In the genomic region with DNA sequence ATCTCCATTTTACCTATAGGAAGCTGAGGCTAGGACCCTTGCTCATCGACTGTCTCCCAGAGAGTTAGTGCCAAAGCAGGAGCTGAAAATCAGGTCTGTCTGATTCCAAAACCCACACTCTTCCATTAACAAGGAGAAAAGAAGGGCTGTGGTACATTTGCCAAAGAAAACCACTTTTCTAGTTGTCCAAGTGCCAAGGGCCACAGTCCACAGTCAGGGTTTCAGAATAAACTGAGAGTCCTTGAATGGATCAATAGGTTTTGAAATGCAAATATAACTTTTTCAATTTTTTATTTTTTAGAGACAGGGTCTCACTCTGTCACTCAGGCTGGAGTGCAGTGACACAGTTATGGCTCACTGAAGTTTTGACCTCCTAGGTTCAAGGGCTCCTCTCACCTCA, we compare ENCODE assay signal across 20 cellular contexts. TPM values are rescaled to one million over a fixed set of nuclear protein-coding genes. Genes with fewer than 3 reads are reported as not detected.
DNase-seq lines count a peak whose midpoint lies in the region; ATAC-seq and TF ChIP-seq lines count a peak whose summit lies in the region.
"Had no signal": no experiment of that assay in that cellular context is flagged by ENCODE, and none has a peak within 500 bp of the region (broad histone marks: within the 10 kb centered on the region; RNA-seq: fewer than 3 reads in every experiment).

No MANE protein-coding gene starts in this region.

- no peak overlapping the region for H3K27ac Mint-ChIP-seq in activated CD8-positive, alpha-beta T cell treated with anti-CD3 and anti-CD28 coated beads, Interleukin-2, amount 10 ng/mL, durations not matched to agents 7 days and 5 days
- H3K27ac Mint-ChIP-seq in activated CD8-positive, alpha-beta T cell treated with anti-CD3 and anti-CD28 coated beads for 36 hours = no peak overlapping the region
- H3K27ac Mint-ChIP-seq: B cell; CD4-positive, alpha-beta T cell; CD8-positive, alpha-beta T cell had no signal

- no peak for TF ChIP-seq CTCF in activated CD8-positive, alpha-beta T cell treated with anti-CD3 and anti-CD28 coated beads for 36 hours (IDR thresholded peaks at IDR 0.05)
- TF ChIP-seq CTCF in esophagus muscularis mucosa (IDR thresholded peaks at IDR 0.05) (no peak), right lobe of liver (IDR thresholded peaks at IDR 0.05) (no peak)

- peak; percentile 1 for DNase-seq in activated CD8-positive, alpha-beta T cell treated with anti-CD3 and anti-CD28 coated beads, Interleukin-2, amount 10 ng/mL, durations not matched to agents 7 days and 5 days
- no peak for DNase-seq in activated CD8-positive, alpha-beta T cell treated with anti-CD3 and anti-CD28 coated beads for 36 hours
- DNase-seq in esophagus muscularis mucosa (ENCODE audit: extremely low spot score) = peak; percentile 53
- DNase-seq in right lobe of liver = no peak
- DNase-seq in mesenchymal stem cell = no peak
- DNase-seq in activated CD4-positive, alpha-beta T cell treated with anti-CD3 and anti-CD28 coated beads, Interleukin-2, amount 50 U/mL, for 48 hours = no peak
- no peak for DNase-seq in iPS-NIHi7 (ENCODE audit: extremely low spot score)
- DNase-seq: AML-193; Caco-2; Calu3; CD4-positive, alpha-beta T cell; CD8-positive, alpha-beta T cell; DMS79 treated with DMSO at 0.1 percent for 48 hours; GF-D8 had no signal

- peaks cover 7% of the 10 kb centered on the region for H3K4me1 Mint-ChIP-seq in activated CD8-positive, alpha-beta T cell treated with anti-CD3 and anti-CD28 coated beads, Interleukin-2, amount 10 ng/mL, durations not matched to agents 7 days and 5 days (ENCODE audit: low read depth)
- H3K4me1 Mint-ChIP-seq in activated CD8-positive, alpha-beta T cell treated with anti-CD3 and anti-CD28 coated beads for 36 hours (ENCODE audit: low read depth) = peaks cover 8% of the 10 kb centered on the region

- no peaks in the 10 kb centered on the region for H3K9me3 Mint-ChIP-seq in activated CD8-positive, alpha-beta T cell treated with anti-CD3 and anti-CD28 coated beads, Interleukin-2, amount 10 ng/mL, durations not matched to agents 7 days and 5 days (ENCODE audit: insufficient read depth)
- H3K9me3 Mint-ChIP-seq in activated CD8-positive, alpha-beta T cell treated with anti-CD3 and anti-CD28 coated beads for 36 hours = peaks cover 3% of the 10 kb centered on the region
- H3K9me3 Mint-ChIP-seq: CD4-positive, alpha-beta T cell; CD8-positive, alpha-beta T cell had no signal

- intact Hi-C loops in activated CD8-positive, alpha-beta T cell treated with anti-CD3 and anti-CD28 coated beads for 36 hours (cut with micrococcal nuclease) = no loop called here
- intact Hi-C loops in esophagus muscularis mucosa (cut with DNase I) = no loop called here
- intact Hi-C loops in right lobe of liver (cut with DNase I) = no loop called here

- no peak overlapping the region for H3K9ac ChIP-seq in mesenchymal stem cell (ENCODE audit: low read length)
- H3K9ac ChIP-seq: BLaER1 treated with 17β-estradiol and CSF1 and Interleukin-3, amounts not matched to agents 10 nM and 100 nM had no signal

- H2BK5ac ChIP-seq in mesenchymal stem cell (ENCODE audit: low read depth, low read length, poor library complexity, severe bottlenecking) = no peak overlapping the region

- H3K23ac ChIP-seq in mesenchymal stem cell (ENCODE audit: low read length in 2 of 2) = no peak overlapping the region

- TF ChIP-seq EP300 in esophagus muscularis mucosa (IDR thresholded peaks at IDR 0.05) = no peak

- POLR2A ChIA-PET in activated CD8-positive, alpha-beta T cell treated with anti-CD3 and anti-CD28 coated beads, Interleukin-2, amount 10 ng/mL, durations not matched to agents 7 days and 5 days (lab: Charles Lee) = no interaction called here
- POLR2A ChIA-PET in activated CD8-positive, alpha-beta T cell treated with anti-CD3 and anti-CD28 coated beads for 36 hours (lab: Charles Lee) = interaction anchor here (1.1 to 1.4 kb wide), 2 partner anchors 23 to 32 kb away, joined by 3 read pairs; no protein-coding TSS in a partner anchor

- CTCF ChIA-PET in activated CD8-positive, alpha-beta T cell treated with anti-CD3 and anti-CD28 coated beads, Interleukin-2, amount 10 ng/mL, durations not matched to agents 7 days and 5 days (lab: Charles Lee) = interaction anchor here (1.1 to 1.3 kb wide), 2 partner anchors 15 to 59 kb away, joined by 3 to 4 read pairs; no protein-coding TSS in a partner anchor
- CTCF ChIA-PET in activated CD8-positive, alpha-beta T cell treated with anti-CD3 and anti-CD28 coated beads for 36 hours (lab: Charles Lee) = interaction anchor here (0.6 to 1.9 kb wide), 4 partner anchors 15 to 914 kb away, joined by 3 to 8 read pairs (median 3); no protein-coding TSS in a partner anchor

- WGBS in esophagus muscularis mucosa = 50% methylated on average over 1 of the region's 1 CpG
- 29% methylated on average over 1 of the region's 1 CpG for WGBS in right lobe of liver (ENCODE audit: insufficient coverage, low coverage, low lambda C conversion rate, missing lambda C conversion rate)
- 42% methylated on average over 1 of the region's 1 CpG for WGBS in mesenchymal stem cell

- no peaks in the 10 kb centered on the region for H3K36me3 Mint-ChIP-seq in activated CD8-positive, alpha-beta T cell treated with anti-CD3 and anti-CD28 coated beads, Interleukin-2, amount 10 ng/mL, durations not matched to agents 7 days and 5 days (ENCODE audit: low read depth)
- no peaks in the 10 kb centered on the region for H3K36me3 Mint-ChIP-seq in activated CD8-positive, alpha-beta T cell treated with anti-CD3 and anti-CD28 coated beads for 36 hours (ENCODE audit: low read depth)
- H3K36me3 Mint-ChIP-seq: CD8-positive, alpha-beta T cell had no signal

- H3K27me3 ChIP-seq in esophagus muscularis mucosa (no peaks in the 10 kb centered on the region), right lobe of liver (no peaks in the 10 kb centered on the region), mesenchymal stem cell (ENCODE audit: control insufficient read depth in 1 of 2, insufficient read depth in 1 of 2, low read length in 2 of 2) (no peaks in the 10 kb centered on the region)
- H3K27me3 ChIP-seq: BLaER1 treated with 17β-estradiol and CSF1 and Interleukin-3, amounts not matched to agents 10 nM and 100 nM had no signal

- H3K4me3 ChIP-seq in esophagus muscularis mucosa (no peak overlapping the region), right lobe of liver (no peak overlapping the region), mesenchymal stem cell (ENCODE audit: insufficient read depth in 1 of 2, low read depth in 1 of 2, low read length in 2 of 2) (no peak overlapping the region)
- H3K4me3 ChIP-seq: A549; BLaER1 treated with 17β-estradiol and CSF1 and Interleukin-3, amounts not matched to agents 10 nM and 100 nM; GM12878 had no signal

- no peak overlapping the region for H3K14ac ChIP-seq in mesenchymal stem cell (ENCODE audit: low read length in 2 of 2)

- H2BK120ac ChIP-seq in mesenchymal stem cell (ENCODE audit: low read depth, low read length) = no peak overlapping the region

- H3K4me2 ChIP-seq in mesenchymal stem cell (ENCODE audit: low read length, poor library complexity, severe bottlenecking) = no peak overlapping the region
- H3K4me2 ChIP-seq: A549; BLaER1 treated with 17β-estradiol and CSF1 and Interleukin-3, amounts not matched to agents 10 nM and 100 nM had no signal

- H3K27ac ChIP-seq in esophagus muscularis mucosa (replicated peaks in 1 of 4) (no peak overlapping the region), right lobe of liver (peak overlapping the region in 2 of 3 donors; percentile 32 to 67), mesenchymal stem cell (ENCODE audit: low read length, poor library complexity, severe bottlenecking) (no peak overlapping the region)
- H3K27ac ChIP-seq: 22Rv1; A549; BLaER1 treated with 17β-estradiol and CSF1 and Interleukin-3, amounts not matched to agents 10 nM and 100 nM; C4-2B had no signal

- no peak overlapping the region for H3K18ac ChIP-seq in mesenchymal stem cell (ENCODE audit: low read depth in 1 of 2, low read length in 2 of 2)

- no peak overlapping the region for H4K91ac ChIP-seq in mesenchymal stem cell (ENCODE audit: low read length)

- no peak for ATAC-seq in activated CD8-positive, alpha-beta T cell treated with anti-CD3 and anti-CD28 coated beads, Interleukin-2, amount 10 ng/mL, durations not matched to agents 7 days and 5 days
- ATAC-seq in activated CD8-positive, alpha-beta T cell treated with anti-CD3 and anti-CD28 coated beads for 36 hours = no peak
- ATAC-seq in right lobe of liver = peak; percentile 52 to 79 (median 65)
- ATAC-seq: A549; CD8-positive, alpha-beta T cell; GM12878 had no signal

- no peak overlapping the region for H4K8ac ChIP-seq in mesenchymal stem cell (ENCODE audit: low read length)

- peaks cover 4 to 11% (median 10%) of the 10 kb centered on the region in 4 donors for H3K4me1 ChIP-seq in esophagus muscularis mucosa
- peaks cover 0 to 13% (median 6%) of the 10 kb centered on the region in 4 donors for H3K4me1 ChIP-seq in right lobe of liver
- peaks cover 9% of the 10 kb centered on the region for H3K4me1 ChIP-seq in mesenchymal stem cell (ENCODE audit: control insufficient read depth, insufficient read depth, low read depth, low read length)
- H3K4me1 ChIP-seq: Caco-2 had no signal

- H2BK12ac ChIP-seq in mesenchymal stem cell (ENCODE audit: low read length in 2 of 2) = no peak overlapping the region

- H3K27me3 Mint-ChIP-seq in activated CD8-positive, alpha-beta T cell treated with anti-CD3 and anti-CD28 coated beads, Interleukin-2, amount 10 ng/mL, durations not matched to agents 7 days and 5 days (ENCODE audit: low read depth) = no peaks in the 10 kb centered on the region
- H3K27me3 Mint-ChIP-seq in activated CD8-positive, alpha-beta T cell treated with anti-CD3 and anti-CD28 coated beads for 36 hours = no peaks in the 10 kb centered on the region
- H3K27me3 Mint-ChIP-seq: CD4-positive, alpha-beta T cell had no signal

- H3K36me3 ChIP-seq in esophagus muscularis mucosa (no peaks in the 10 kb centered on the region), right lobe of liver (no peaks in the 10 kb centered on the region), mesenchymal stem cell (ENCODE audit: control insufficient read depth in 1 of 2, insufficient read depth in 2 of 2, low read depth in 1 of 2, low read length in 2 of 2) (no peaks in the 10 kb centered on the region)

- no peak for TF ChIP-seq POLR2A in esophagus muscularis mucosa (IDR thresholded peaks at IDR 0.05; ENCODE audit: low read depth)
- no peak for TF ChIP-seq POLR2A in right lobe of liver (IDR thresholded peaks at IDR 0.05)

- no peak overlapping the region for H2AFZ ChIP-seq in mesenchymal stem cell (ENCODE audit: low read depth, low read length)

- H3K4me3 Mint-ChIP-seq in activated CD8-positive, alpha-beta T cell treated with anti-CD3 and anti-CD28 coated beads, Interleukin-2, amount 10 ng/mL, durations not matched to agents 7 days and 5 days = no peak overlapping the region
- no peak overlapping the region for H3K4me3 Mint-ChIP-seq in activated CD8-positive, alpha-beta T cell treated with anti-CD3 and anti-CD28 coated beads for 36 hours
- H3K4me3 Mint-ChIP-seq: B cell; CD4-positive, alpha-beta T cell; CD8-positive, alpha-beta T cell had no signal

- H3K4ac ChIP-seq in mesenchymal stem cell (ENCODE audit: low read depth in 1 of 2, low read length in 2 of 2) = no peak overlapping the region

- H3K79me1 ChIP-seq in mesenchymal stem cell (replicated peaks; ENCODE audit: low read length, poor library complexity, severe bottlenecking) = no peaks in the 10 kb centered on the region

- H3K9me3 ChIP-seq in esophagus muscularis mucosa (peaks cover 0 to 6% (median 0%) of the 10 kb centered on the region in 4 donors), right lobe of liver (no peaks in the 10 kb centered on the region), mesenchymal stem cell (ENCODE audit: control insufficient read depth, low read length) (no peaks in the 10 kb centered on the region)
- H3K9me3 ChIP-seq: A549, Caco-2 had no signal

- peak overlapping the region; percentile 39 for H2BK15ac ChIP-seq in mesenchymal stem cell (ENCODE audit: low read depth, poor library complexity, severe bottlenecking)

- no peak overlapping the region for H2AK5ac ChIP-seq in mesenchymal stem cell (ENCODE audit: low read length, severe bottlenecking)

RNA-seq across cellular contexts. Expression of a gene that starts 55.4 kb away (rescaled TPM):
- total RNA-seq in activated CD8-positive, alpha-beta T cell treated with anti-CD3 and anti-CD28 coated beads, Interleukin-2, amount 10 ng/mL, durations not matched to agents 7 days and 5 days = 10 to 100 TPM; 63.3 to 73.2 TPM
- 10 to 100 TPM; 57.4 to 60.6 TPM for total RNA-seq in activated CD8-positive, alpha-beta T cell treated with anti-CD3 and anti-CD28 coated beads for 36 hours
- total RNA-seq in esophagus muscularis mucosa (100 to 1,000 TPM; 191 to 704 (median 444) TPM), right lobe of liver (100 to 1,000 TPM; 109 to 298 (median 218) TPM)
- 407 TPM for polyA plus RNA-seq in mesenchymal stem cell (2013, experiment 1 of 2)
- 408 TPM for polyA plus RNA-seq in mesenchymal stem cell (2013, experiment 2 of 2)

Comparison
In these comparisons a context has a peak if more than half of its experiments do, and no peak if none do; other contexts are left out.
1. DNase-seq: peak in activated CD8-positive, alpha-beta T cell treated with anti-CD3 and anti-CD28 coated beads, Interleukin-2, amount 10 ng/mL, durations not matched to agents 7 days and 5 days (single experiment) and esophagus muscularis mucosa (single experiment); none in activated CD8-positive, alpha-beta T cell treated with anti-CD3 and anti-CD28 coated beads for 36 hours (single experiment), right lobe of liver (0 of 3), mesenchymal stem cell (single experiment), activated CD4-positive, alpha-beta T cell treated with anti-CD3 and anti-CD28 coated beads, Interleukin-2, amount 50 U/mL, for 48 hours (0 of 2) and iPS-NIHi7 (single experiment).
2. ATAC-seq: peak in right lobe of liver (4 of 4); none in activated CD8-positive, alpha-beta T cell treated with anti-CD3 and anti-CD28 coated beads, Interleukin-2, amount 10 ng/mL, durations not matched to agents 7 days and 5 days (single experiment) and activated CD8-positive, alpha-beta T cell treated with anti-CD3 and anti-CD28 coated beads for 36 hours (single experiment).
3. H3K27ac ChIP-seq: peak in right lobe of liver (2 of 3); none in esophagus muscularis mucosa (0 of 4) and mesenchymal stem cell (single experiment).